1 cellular context compared by ENCODE assay signal in the genomic region with DNA sequence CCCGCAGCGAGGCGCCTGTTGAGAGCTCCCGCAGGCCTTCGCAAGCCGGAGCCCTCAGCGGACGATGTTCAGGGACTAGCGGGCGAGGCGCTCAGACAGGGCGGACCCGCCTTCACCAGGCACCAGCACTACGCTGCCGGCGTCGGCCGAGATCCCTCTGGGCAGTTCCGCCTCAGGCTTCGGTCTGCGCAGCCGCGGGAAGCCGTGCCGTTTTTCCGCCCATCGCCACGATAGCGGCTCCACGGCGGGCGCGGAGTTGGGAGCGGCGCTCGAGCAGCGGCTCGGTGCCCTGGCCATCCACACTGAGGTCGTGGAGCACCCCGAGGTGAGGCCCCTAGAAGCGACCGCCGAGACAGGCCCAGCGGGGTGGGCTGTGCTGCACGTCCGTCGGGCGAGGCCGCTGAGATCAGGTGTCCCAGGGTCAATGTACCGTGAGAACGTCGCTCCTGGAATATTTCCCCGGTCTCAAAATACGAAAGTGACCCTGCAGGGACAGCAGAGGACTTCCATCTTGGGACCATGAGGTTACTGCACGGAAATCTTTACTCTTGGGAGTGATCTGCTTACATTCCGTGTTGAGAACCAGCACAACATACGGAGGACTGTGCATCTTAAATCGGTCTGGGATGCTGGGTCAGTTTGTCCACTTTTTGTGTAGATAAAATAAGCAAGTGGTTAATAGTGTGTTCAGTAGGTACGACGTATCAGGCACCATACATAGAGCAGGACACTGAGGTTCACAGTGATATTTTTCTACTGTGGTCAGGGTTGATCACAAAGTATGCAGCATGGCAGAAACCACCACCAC.
A peak's percentile ranks its signal among the peaks of the same experiment; 100 is the strongest.
TF ChIP-seq lines count a peak whose summit lies in the region.

No MANE protein-coding gene starts in this region.

TF ChIP-seq in K562, 482 proteins besides CTCF, POLR2A, EP300 and RAD21 (continued from another document and continues in another):
- TF ChIP-seq, protein P1, sequence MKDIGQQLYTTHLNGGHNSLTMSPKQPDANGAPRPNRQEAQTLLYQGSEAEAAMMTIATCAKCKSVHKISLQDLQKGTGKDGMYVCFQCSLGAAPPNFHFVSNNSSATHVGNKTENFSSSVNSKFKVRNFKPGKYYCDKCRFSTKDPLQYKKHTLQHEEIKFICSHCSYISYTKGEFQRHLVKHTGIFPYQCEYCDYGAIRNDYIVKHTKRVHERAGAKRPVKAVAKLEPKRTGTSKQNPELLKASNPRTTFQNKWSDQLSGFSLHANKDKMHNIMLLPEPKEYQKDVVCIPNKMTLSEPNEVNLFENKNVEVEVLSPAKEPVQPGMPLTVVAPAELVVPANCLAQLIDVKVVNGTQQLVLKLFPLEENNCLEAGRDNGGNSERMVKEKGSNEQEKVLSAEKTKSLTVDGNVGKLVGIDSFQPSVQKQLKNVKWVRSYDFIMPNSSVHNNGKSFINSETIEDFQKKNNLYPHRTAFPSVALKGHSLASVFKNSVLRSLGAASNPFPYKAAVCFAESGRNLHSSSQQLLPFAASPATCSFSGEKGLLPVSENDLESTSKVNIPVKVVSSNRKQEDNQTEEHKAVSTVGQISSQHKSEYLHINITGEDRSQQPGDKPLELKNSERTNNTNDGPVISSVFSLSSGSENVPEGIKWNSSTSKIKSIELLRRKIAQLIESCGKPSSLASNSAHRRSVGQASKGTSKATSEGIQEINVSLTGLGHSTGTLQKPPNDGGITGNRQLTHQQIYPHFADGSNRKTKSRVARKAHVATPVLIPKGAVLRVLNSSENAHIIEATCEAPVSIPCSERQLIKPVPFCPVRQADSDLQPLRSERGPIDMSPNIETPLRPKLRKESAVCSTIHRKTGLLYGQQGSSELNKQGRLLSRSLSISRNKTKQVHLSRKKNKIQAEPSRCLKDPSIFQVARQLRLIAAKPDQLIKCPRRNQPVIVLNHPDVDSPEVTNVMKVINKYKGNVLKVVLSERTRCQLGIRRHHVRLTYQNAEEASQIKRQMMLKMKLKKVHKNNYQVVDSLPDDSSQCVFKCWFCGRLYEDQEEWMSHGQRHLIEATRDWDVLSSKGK (CRISPR knock-in tag; IDR thresholded peaks at IDR 0.05), result no peak
- TF ChIP-seq FOXM1 (IDR thresholded peaks at IDR 0.05; ENCODE audit: low read depth) (no peak), FOXM1 (CRISPR knock-in tag; IDR thresholded peaks at IDR 0.05; ENCODE audit: low read depth) (peak; percentile 23; the same call in 1 of the 2 replicates), NRF1 (conservative IDR thresholded peaks at IDR 0.05 in 1 of 2, IDR thresholded peaks at IDR 0.05 in 1 of 2) (peak; percentile 95 to 96), TAF9B (IDR thresholded peaks at IDR 0.05; ENCODE audit: partially characterized antibody) (peak; percentile 73), ZNF778 (CRISPR knock-in tag; IDR thresholded peaks at IDR 0.05) (no peak), NEUROD1 (IDR thresholded peaks at IDR 0.05; ENCODE audit: borderline replicate concordance, low read depth, low read length, partially characterized antibody) (no peak), PYGO2 (tag; IDR thresholded peaks at IDR 0.05) (no peak), ZNF12 (CRISPR knock-in tag; IDR thresholded peaks at IDR 0.05) (0 out of 2 replicates have a peak, but pooled peaks have one; percentile 12), SP1 (CRISPR knock-in tag; IDR thresholded peaks at IDR 0.05) (peak; percentile 69; the same call in 1 of the 2 replicates), CC2D1A (IDR thresholded peaks at IDR 0.05) (no peak), EP400 (IDR thresholded peaks at IDR 0.05) (peak; percentile 88), TRIM28 (IDR thresholded peaks at IDR 0.05) (no peak), RAD51 (IDR thresholded peaks at IDR 0.05; ENCODE audit: borderline replicate concordance, low read depth) (peak; percentile 15; the same call in 1 of the 2 replicates), NCOA2 (IDR thresholded peaks at IDR 0.05; ENCODE audit: partially characterized antibody in 2 of 2) (no peak), RBBP5 (IDR thresholded peaks at IDR 0.05; ENCODE audit: borderline replicate concordance, insufficient read depth, low read length, poor library complexity, severe bottlenecking) (peak; percentile 97), ZNF696 (CRISPR knock-in tag; conservative IDR thresholded peaks at IDR 0.05) (no peak), KLF16 (IDR thresholded peaks at IDR 0.05) (no peak), SRSF1 (IDR thresholded peaks at IDR 0.05; ENCODE audit: low read depth, low read length) (0 out of 2 replicates have a peak, but pooled peaks have one; percentile 43), SREBF2 (CRISPR knock-in tag; IDR thresholded peaks at IDR 0.05) (no peak), STAG1 (CRISPR knock-in tag; IDR thresholded peaks at IDR 0.05; ENCODE audit: borderline replicate concordance) (no peak), ZNF175 (CRISPR knock-in tag; IDR thresholded peaks at IDR 0.05; ENCODE audit: low read depth) (no peak), CBX2 (IDR thresholded peaks at IDR 0.05; ENCODE audit: insufficient read depth, low read length, poor library complexity, severe bottlenecking) (no peak), ZNF282 (CRISPR knock-in tag; IDR thresholded peaks at IDR 0.05) (no peak), DNMT1 (IDR thresholded peaks at IDR 0.05) (no peak), NBN (IDR thresholded peaks at IDR 0.05; ENCODE audit: low read depth) (no peak), SREBF1 (IDR thresholded peaks at IDR 0.05; ENCODE audit: borderline replicate concordance, low read depth, low read length) (no peak), TEAD1 (CRISPR knock-in tag; IDR thresholded peaks at IDR 0.05) (peak in 1 of 2 experiments; percentile 78; a peak in 3 of 4 replicates), STAT5B (CRISPR knock-in tag; IDR thresholded peaks at IDR 0.05) (no peak), ZNF274 (IDR thresholded peaks at IDR 0.05; ENCODE audit: borderline replicate concordance, low read depth, low read length) (no peak), GTF2A2 (tag; IDR thresholded peaks at IDR 0.05) (no peak), HMGN3 (IDR thresholded peaks at IDR 0.05; ENCODE audit: borderline replicate concordance, extremely low read depth, insufficient read length, low read depth, low read length) (peak; percentile 71), ZNF766 (CRISPR knock-in tag; conservative IDR thresholded peaks at IDR 0.05) (no peak), ZSCAN29 (IDR thresholded peaks at IDR 0.05) (no peak), EHMT2 (IDR thresholded peaks at IDR 0.05) (no peak), STAT5A (IDR thresholded peaks at IDR 0.05; ENCODE audit: borderline replicate concordance, low read length) (no peak), RBM17 (IDR thresholded peaks at IDR 0.05; ENCODE audit: borderline replicate concordance, low read depth, low read length) (no peak), ZFX (CRISPR knock-in tag; IDR thresholded peaks at IDR 0.05) (peak; percentile 97), ZNF316 (IDR thresholded peaks at IDR 0.05) (no peak)
- TF ChIP-seq, protein P2, sequence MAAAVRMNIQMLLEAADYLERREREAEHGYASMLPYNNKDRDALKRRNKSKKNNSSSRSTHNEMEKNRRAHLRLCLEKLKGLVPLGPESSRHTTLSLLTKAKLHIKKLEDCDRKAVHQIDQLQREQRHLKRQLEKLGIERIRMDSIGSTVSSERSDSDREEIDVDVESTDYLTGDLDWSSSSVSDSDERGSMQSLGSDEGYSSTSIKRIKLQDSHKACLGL (CRISPR knock-in tag; IDR thresholded peaks at IDR 0.05; ENCODE audit: borderline replicate concordance, poor library complexity, severe bottlenecking), result no peak
- TF ChIP-seq, protein P3, sequence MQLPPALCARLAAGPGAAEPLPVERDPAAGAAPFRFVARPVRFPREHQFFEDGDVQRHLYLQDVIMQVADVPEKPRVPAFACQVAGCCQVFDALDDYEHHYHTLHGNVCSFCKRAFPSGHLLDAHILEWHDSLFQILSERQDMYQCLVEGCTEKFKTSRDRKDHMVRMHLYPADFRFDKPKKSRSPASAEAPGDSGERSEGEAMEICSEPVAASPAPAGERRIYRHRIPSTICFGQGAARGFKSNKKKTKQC (CRISPR knock-in tag; IDR thresholded peaks at IDR 0.05), result peak; percentile 63
- TF ChIP-seq, protein P4, sequence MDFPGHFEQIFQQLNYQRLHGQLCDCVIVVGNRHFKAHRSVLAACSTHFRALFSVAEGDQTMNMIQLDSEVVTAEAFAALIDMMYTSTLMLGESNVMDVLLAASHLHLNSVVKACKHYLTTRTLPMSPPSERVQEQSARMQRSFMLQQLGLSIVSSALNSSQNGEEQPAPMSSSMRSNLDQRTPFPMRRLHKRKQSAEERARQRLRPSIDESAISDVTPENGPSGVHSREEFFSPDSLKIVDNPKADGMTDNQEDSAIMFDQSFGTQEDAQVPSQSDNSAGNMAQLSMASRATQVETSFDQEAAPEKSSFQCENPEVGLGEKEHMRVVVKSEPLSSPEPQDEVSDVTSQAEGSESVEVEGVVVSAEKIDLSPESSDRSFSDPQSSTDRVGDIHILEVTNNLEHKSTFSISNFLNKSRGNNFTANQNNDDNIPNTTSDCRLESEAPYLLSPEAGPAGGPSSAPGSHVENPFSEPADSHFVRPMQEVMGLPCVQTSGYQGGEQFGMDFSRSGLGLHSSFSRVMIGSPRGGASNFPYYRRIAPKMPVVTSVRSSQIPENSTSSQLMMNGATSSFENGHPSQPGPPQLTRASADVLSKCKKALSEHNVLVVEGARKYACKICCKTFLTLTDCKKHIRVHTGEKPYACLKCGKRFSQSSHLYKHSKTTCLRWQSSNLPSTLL (IDR thresholded peaks at IDR 0.05), result no peak; the same call in 1 of the 2 replicates
- TF ChIP-seq, protein P5, sequence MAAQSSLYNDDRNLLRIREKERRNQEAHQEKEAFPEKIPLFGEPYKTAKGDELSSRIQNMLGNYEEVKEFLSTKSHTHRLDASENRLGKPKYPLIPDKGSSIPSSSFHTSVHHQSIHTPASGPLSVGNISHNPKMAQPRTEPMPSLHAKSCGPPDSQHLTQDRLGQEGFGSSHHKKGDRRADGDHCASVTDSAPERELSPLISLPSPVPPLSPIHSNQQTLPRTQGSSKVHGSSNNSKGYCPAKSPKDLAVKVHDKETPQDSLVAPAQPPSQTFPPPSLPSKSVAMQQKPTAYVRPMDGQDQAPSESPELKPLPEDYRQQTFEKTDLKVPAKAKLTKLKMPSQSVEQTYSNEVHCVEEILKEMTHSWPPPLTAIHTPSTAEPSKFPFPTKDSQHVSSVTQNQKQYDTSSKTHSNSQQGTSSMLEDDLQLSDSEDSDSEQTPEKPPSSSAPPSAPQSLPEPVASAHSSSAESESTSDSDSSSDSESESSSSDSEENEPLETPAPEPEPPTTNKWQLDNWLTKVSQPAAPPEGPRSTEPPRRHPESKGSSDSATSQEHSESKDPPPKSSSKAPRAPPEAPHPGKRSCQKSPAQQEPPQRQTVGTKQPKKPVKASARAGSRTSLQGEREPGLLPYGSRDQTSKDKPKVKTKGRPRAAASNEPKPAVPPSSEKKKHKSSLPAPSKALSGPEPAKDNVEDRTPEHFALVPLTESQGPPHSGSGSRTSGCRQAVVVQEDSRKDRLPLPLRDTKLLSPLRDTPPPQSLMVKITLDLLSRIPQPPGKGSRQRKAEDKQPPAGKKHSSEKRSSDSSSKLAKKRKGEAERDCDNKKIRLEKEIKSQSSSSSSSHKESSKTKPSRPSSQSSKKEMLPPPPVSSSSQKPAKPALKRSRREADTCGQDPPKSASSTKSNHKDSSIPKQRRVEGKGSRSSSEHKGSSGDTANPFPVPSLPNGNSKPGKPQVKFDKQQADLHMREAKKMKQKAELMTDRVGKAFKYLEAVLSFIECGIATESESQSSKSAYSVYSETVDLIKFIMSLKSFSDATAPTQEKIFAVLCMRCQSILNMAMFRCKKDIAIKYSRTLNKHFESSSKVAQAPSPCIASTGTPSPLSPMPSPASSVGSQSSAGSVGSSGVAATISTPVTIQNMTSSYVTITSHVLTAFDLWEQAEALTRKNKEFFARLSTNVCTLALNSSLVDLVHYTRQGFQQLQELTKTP (IDR thresholded peaks at IDR 0.05; ENCODE audit: low read depth in 1 of 2, partially characterized antibody in 2 of 2), result no peak
- TF ChIP-seq, protein P6, sequence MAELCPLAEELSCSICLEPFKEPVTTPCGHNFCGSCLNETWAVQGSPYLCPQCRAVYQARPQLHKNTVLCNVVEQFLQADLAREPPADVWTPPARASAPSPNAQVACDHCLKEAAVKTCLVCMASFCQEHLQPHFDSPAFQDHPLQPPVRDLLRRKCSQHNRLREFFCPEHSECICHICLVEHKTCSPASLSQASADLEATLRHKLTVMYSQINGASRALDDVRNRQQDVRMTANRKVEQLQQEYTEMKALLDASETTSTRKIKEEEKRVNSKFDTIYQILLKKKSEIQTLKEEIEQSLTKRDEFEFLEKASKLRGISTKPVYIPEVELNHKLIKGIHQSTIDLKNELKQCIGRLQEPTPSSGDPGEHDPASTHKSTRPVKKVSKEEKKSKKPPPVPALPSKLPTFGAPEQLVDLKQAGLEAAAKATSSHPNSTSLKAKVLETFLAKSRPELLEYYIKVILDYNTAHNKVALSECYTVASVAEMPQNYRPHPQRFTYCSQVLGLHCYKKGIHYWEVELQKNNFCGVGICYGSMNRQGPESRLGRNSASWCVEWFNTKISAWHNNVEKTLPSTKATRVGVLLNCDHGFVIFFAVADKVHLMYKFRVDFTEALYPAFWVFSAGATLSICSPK (IDR thresholded peaks at IDR 0.05; ENCODE audit: borderline replicate concordance), result no peak
- TF ChIP-seq, protein P7, sequence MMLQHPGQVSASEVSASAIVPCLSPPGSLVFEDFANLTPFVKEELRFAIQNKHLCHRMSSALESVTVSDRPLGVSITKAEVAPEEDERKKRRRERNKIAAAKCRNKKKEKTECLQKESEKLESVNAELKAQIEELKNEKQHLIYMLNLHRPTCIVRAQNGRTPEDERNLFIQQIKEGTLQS (IDR thresholded peaks at IDR 0.05), result no peak
- TF ChIP-seq, protein P7 (CRISPR knock-in tag; conservative IDR thresholded peaks at IDR 0.05), result no peak
- TF ChIP-seq, protein P8, sequence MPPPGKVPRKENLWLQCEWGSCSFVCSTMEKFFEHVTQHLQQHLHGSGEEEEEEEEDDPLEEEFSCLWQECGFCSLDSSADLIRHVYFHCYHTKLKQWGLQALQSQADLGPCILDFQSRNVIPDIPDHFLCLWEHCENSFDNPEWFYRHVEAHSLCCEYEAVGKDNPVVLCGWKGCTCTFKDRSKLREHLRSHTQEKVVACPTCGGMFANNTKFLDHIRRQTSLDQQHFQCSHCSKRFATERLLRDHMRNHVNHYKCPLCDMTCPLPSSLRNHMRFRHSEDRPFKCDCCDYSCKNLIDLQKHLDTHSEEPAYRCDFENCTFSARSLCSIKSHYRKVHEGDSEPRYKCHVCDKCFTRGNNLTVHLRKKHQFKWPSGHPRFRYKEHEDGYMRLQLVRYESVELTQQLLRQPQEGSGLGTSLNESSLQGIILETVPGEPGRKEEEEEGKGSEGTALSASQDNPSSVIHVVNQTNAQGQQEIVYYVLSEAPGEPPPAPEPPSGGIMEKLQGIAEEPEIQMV (tag; conservative IDR thresholded peaks at IDR 0.05; ENCODE audit: low read depth), result peak; percentile 84
- TF ChIP-seq, protein P9, sequence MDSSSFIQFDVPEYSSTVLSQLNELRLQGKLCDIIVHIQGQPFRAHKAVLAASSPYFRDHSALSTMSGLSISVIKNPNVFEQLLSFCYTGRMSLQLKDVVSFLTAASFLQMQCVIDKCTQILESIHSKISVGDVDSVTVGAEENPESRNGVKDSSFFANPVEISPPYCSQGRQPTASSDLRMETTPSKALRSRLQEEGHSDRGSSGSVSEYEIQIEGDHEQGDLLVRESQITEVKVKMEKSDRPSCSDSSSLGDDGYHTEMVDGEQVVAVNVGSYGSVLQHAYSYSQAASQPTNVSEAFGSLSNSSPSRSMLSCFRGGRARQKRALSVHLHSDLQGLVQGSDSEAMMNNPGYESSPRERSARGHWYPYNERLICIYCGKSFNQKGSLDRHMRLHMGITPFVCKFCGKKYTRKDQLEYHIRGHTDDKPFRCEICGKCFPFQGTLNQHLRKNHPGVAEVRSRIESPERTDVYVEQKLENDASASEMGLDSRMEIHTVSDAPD (CRISPR knock-in tag; IDR thresholded peaks at IDR 0.05), result no peak
